In the genomic region with DNA sequence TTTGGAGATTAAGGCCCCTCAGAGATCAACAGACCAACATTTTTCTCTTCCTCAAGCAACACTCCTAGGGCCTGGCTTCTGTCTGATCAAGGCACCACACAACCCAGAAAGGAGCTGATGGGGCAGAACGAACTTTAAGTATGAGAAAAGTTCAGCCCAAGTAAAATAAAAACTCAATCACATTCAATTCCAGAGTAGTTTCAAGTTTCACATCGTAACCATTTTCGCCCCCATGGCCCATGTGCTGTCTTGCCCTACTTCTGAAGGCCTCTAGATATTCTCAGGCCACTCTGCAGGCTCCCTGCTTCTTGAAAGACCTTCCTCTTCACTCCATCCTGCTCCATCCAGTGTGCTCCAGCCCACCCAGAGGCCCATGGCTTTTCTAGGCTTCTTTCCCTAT, we compare ENCODE assay signal across 24 cellular contexts. TPM values are rescaled to one million over a fixed set of nuclear protein-coding genes. Genes with fewer than 3 reads are reported as not detected.
DNase-seq lines count a peak whose midpoint lies in the region; ATAC-seq, FAIRE-seq and TF ChIP-seq lines count a peak whose summit lies in the region.
"Had no signal": no experiment of that assay in that cellular context is flagged by ENCODE, and none has a peak within 500 bp of the region (broad histone marks: within the 10 kb centered on the region; RNA-seq: fewer than 3 reads in every experiment).

No MANE protein-coding gene starts in this region.

- H3K18ac ChIP-seq in H1 (ENCODE audit: extremely low read depth, low read length) = peak overlapping the region; percentile 61

- no peak for TF ChIP-seq POLR2A in H1 (IDR thresholded peaks at IDR 0.05; ENCODE audit: control extremely low read depth in 1 of 2, low read depth in 2 of 2, low read length in 2 of 2)

- no peaks in the 10 kb centered on the region for H4K20me1 ChIP-seq in H1 (replicated peaks in 1 of 2; ENCODE audit: control insufficient read depth in 1 of 2, insufficient read depth in 2 of 2, low read length in 2 of 2)
- H4K20me1 ChIP-seq: BLaER1 treated with 17β-estradiol and CSF1 and Interleukin-3, amounts not matched to agents 10 nM and 100 nM had no signal

- peaks cover 54% of the 10 kb centered on the region for H3K27me3 Mint-ChIP-seq in activated CD4-positive, alpha-beta memory T cell treated with anti-CD3 and anti-CD28 coated beads, Interleukin-2, amount 10 ng/mL, durations not matched to agents 7 days and 5 days

- H3K9me3 Mint-ChIP-seq in activated CD4-positive, alpha-beta memory T cell treated with anti-CD3 and anti-CD28 coated beads, Interleukin-2, amount 10 ng/mL, durations not matched to agents 7 days and 5 days = no peaks in the 10 kb centered on the region
- H3K9me3 Mint-ChIP-seq: T-cell had no signal

- H3K23me2 ChIP-seq in H1 (ENCODE audit: low read depth, low read length) = no peaks in the 10 kb centered on the region; the same call in 1 of the 2 replicates

- no peak overlapping the region for H2BK120ac ChIP-seq in H1 (replicated peaks; ENCODE audit: low read depth, low read length)

- ATAC-seq in GM21360 (IDR thresholded peaks at IDR 0.05; ENCODE audit: unreplicated experiment) (peak; percentile 63), HG02884 (IDR thresholded peaks at IDR 0.05; ENCODE audit: unreplicated experiment) (peak; percentile 78), HG03097 (IDR thresholded peaks at IDR 0.05; ENCODE audit: low FRiP score, unreplicated experiment) (no peak), HG02840 (IDR thresholded peaks at IDR 0.05; ENCODE audit: low FRiP score, unreplicated experiment) (no peak), GM19463 (IDR thresholded peaks at IDR 0.05; ENCODE audit: unreplicated experiment) (no peak)
- ATAC-seq: T-cell had no signal

- H2BK20ac ChIP-seq in H1 (ENCODE audit: low read length) = peak overlapping the region; percentile 10; the same call in 1 of the 2 replicates

- H3K4me1 Mint-ChIP-seq in activated CD4-positive, alpha-beta memory T cell treated with anti-CD3 and anti-CD28 coated beads, Interleukin-2, amount 10 ng/mL, durations not matched to agents 7 days and 5 days = peaks cover 9% of the 10 kb centered on the region

- 85% methylated on average over 3 of the region's 3 CpGs; no CpG with 5 or more reads in 1 of the 2 experiments for WGBS in H1 (ENCODE audit: extremely low coverage in 1 of 2, insufficient coverage in 1 of 2, insufficient read length in 1 of 2, insufficient replicate concordance in 2 of 2, low coverage in 1 of 2, low lambda C conversion rate in 2 of 2, missing lambda C conversion rate in 1 of 2), 2 experiments

- no peak overlapping the region for H2BK15ac ChIP-seq in H1 (ENCODE audit: low read length)

- H3K9me3 ChIP-seq in H1 (ENCODE audit: insufficient read depth in 2 of 2, low read depth in 1 of 2, low read length in 1 of 2) = peaks cover 0 to 3% of the 10 kb centered on the region in 2 experiments; a peak in 2 of 4 replicates
- H3K9me3 ChIP-seq: BLaER1 treated with 17β-estradiol and CSF1 and Interleukin-3, amounts not matched to agents 10 nM and 100 nM; SK-N-SH had no signal

- H2AFZ ChIP-seq in H1 (ENCODE audit: low read length) = no peak overlapping the region

- peak overlapping the region; percentile 22 for H4K91ac ChIP-seq in H1 (replicated peaks; ENCODE audit: insufficient read length, low read length)

- no peaks in the 10 kb centered on the region for H3K27me3 ChIP-seq in H1 (replicated peaks in 1 of 4; ENCODE audit: control insufficient read depth in 3 of 4, extremely low read depth in 1 of 4, insufficient read depth in 3 of 4, low read length in 3 of 4)
- H3K27me3 ChIP-seq: BLaER1 treated with 17β-estradiol and CSF1 and Interleukin-3, amounts not matched to agents 10 nM and 100 nM had no signal

- CTCF ChIA-PET in H1 (lab: Charles Lee; ENCODE audit: partially characterized antibody) = interaction anchor here (0.9 kb wide), 1 partner anchor 13 kb away, joined by 4 read pairs; no protein-coding TSS in a partner anchor
- CTCF ChIA-PET in activated CD4-positive, alpha-beta memory T cell treated with anti-CD3 and anti-CD28 coated beads, Interleukin-2, amount 10 ng/mL, durations not matched to agents 7 days and 5 days (lab: Charles Lee) = no interaction called here

- no peak for TF ChIP-seq EP300 in H1 (IDR thresholded peaks at IDR 0.05; ENCODE audit: borderline replicate concordance in 1 of 2, low read depth in 2 of 2, low read length in 2 of 2)

- DNase-seq in GM13977 (ENCODE audit: low spot score) (peak; percentile 14), H1 (ENCODE audit: low read depth in 1 of 2, low spot score in 2 of 2) (no peak)
- no peak for DNase-seq in activated CD4-positive, alpha-beta memory T cell treated with anti-CD3 and anti-CD28 coated beads, Interleukin-2, amount 10 ng/mL, durations not matched to agents 7 days and 5 days
- DNase-seq: DND-41; H7; NCI-H1436; NCI-H2029; NCI-H2171; NCI-H446 treated with DMSO at 0.1 percent for 48 hours; NK-92 treated with Interleukin-12 subunit alpha and Interleukin-12 subunit beta, amount 100 ng/mL, for 24 hours; SHP77; SK-N-SH; T-cell had no signal

- H4K5ac ChIP-seq in H1 (ENCODE audit: insufficient read length, low read depth, low read length) = no peak overlapping the region

- peak overlapping the region; percentile 60; the same call in 1 of the 2 replicates for H2BK5ac ChIP-seq in H1 (ENCODE audit: low read depth, low read length)

- H3K36me3 Mint-ChIP-seq in activated CD4-positive, alpha-beta memory T cell treated with anti-CD3 and anti-CD28 coated beads, Interleukin-2, amount 10 ng/mL, durations not matched to agents 7 days and 5 days (ENCODE audit: low read depth) = no peaks in the 10 kb centered on the region
- H3K36me3 Mint-ChIP-seq: T-cell had no signal

- H3K79me2 ChIP-seq in H1 (ENCODE audit: control insufficient read depth in 1 of 2, insufficient read depth in 2 of 2, low read length in 2 of 2) = no peaks in the 10 kb centered on the region

- no peak overlapping the region; a peak in 1 of 8 replicates for H3K4me3 ChIP-seq in H1 (ENCODE audit: extremely low read depth in 1 of 4, insufficient read depth in 2 of 4, low read depth in 3 of 4, low read length in 4 of 4)
- H3K4me3 ChIP-seq: BLaER1 treated with 17β-estradiol and CSF1 and Interleukin-3, amounts not matched to agents 10 nM and 100 nM had no signal

- in situ Hi-C loops in GM13977 (cut with MboI; ENCODE audit: low pct_unique_long_range_greater_than_20kb, low sequenced_read_pairs, unreplicated experiment) = no loop called here

- no peak overlapping the region for H3K14ac ChIP-seq in H1 (ENCODE audit: insufficient read length)

- H3K9ac ChIP-seq in H1 (replicated peaks in 1 of 4; ENCODE audit: extremely low read depth in 1 of 4, low read depth in 3 of 4, low read length in 3 of 4) = no peak overlapping the region; a peak in 1 of 7 replicates
- H3K9ac ChIP-seq: BLaER1 treated with 17β-estradiol and CSF1 and Interleukin-3, amounts not matched to agents 10 nM and 100 nM; SK-N-SH had no signal

- H3K56ac ChIP-seq in H1 (replicated peaks; ENCODE audit: insufficient read length, low read depth, low read length) = no peak overlapping the region

- TF ChIP-seq RAD21 in H1 (IDR thresholded peaks at IDR 0.05 in 1 of 2, conservative IDR thresholded peaks at IDR 0.05 in 1 of 2; ENCODE audit: low read depth in 2 of 2, low read length in 2 of 2) = no peak

- H4K8ac ChIP-seq in H1 (ENCODE audit: extremely low read depth, insufficient read depth, low read length) = no peak overlapping the region

- no peak for FAIRE-seq in H1 (lab: Jason Lieb, UNC)
- FAIRE-seq: G401.6, GM12891 had no signal

- peak overlapping the region; percentile 18; the same call in 1 of the 2 replicates for H2BK12ac ChIP-seq in H1 (ENCODE audit: low read depth, low read length)

- H3K4me2 ChIP-seq in H1 (ENCODE audit: insufficient read depth in 1 of 2, low read depth in 2 of 2, low read length in 2 of 2) = no peak overlapping the region
- H3K4me2 ChIP-seq: BLaER1 treated with 17β-estradiol and CSF1 and Interleukin-3, amounts not matched to agents 10 nM and 100 nM; SK-N-SH had no signal

- H3K4ac ChIP-seq in H1 (replicated peaks; ENCODE audit: insufficient read length, low read depth, low read length) = no peak overlapping the region

- H3K23ac ChIP-seq in H1 (ENCODE audit: insufficient read length) = no peak overlapping the region

- H3K36me3 ChIP-seq in H1 (ENCODE audit: control insufficient read depth in 2 of 4, insufficient read depth in 4 of 4, low read length in 3 of 4) = no peaks in the 10 kb centered on the region
- H3K36me3 ChIP-seq: BLaER1 treated with 17β-estradiol and CSF1 and Interleukin-3, amounts not matched to agents 10 nM and 100 nM had no signal

- H3K79me1 ChIP-seq in H1 (ENCODE audit: low read depth, low read length) = no peaks in the 10 kb centered on the region

- peaks cover 0 to 7% (median 3%) of the 10 kb centered on the region in 4 experiments; a peak in 3 of 7 replicates for H3K4me1 ChIP-seq in H1 (replicated peaks in 1 of 4; ENCODE audit: control insufficient read depth in 3 of 4, insufficient read depth in 4 of 4, low read length in 3 of 4)
- H3K4me1 ChIP-seq: BLaER1 treated with 17β-estradiol and CSF1 and Interleukin-3, amounts not matched to agents 10 nM and 100 nM had no signal

- peak overlapping the region; percentile 79; the same call in 1 of the 2 replicates for H3K27ac ChIP-seq in H1 (ENCODE audit: low read depth, low read length)
- H3K27ac ChIP-seq: BLaER1 treated with 17β-estradiol and CSF1 and Interleukin-3, amounts not matched to agents 10 nM and 100 nM had no signal

- POLR2A ChIA-PET in H1 (lab: Charles Lee; ENCODE audit: partially characterized antibody) = no interaction called here
- POLR2A ChIA-PET in activated CD4-positive, alpha-beta memory T cell treated with anti-CD3 and anti-CD28 coated beads, Interleukin-2, amount 10 ng/mL, durations not matched to agents 7 days and 5 days (lab: Charles Lee) = no interaction called here

- TF ChIP-seq CTCF in GM13977 (IDR thresholded peaks at IDR 0.05; ENCODE audit: extremely low read depth, insufficient read depth, missing control alignments) (no peak), H1 (IDR thresholded peaks at IDR 0.05; ENCODE audit: control extremely low read depth in 1 of 3, insufficient read depth in 1 of 3, low read depth in 1 of 3, low read length in 3 of 3) (no peak)

- H2AK5ac ChIP-seq in H1 (ENCODE audit: low read depth, low read length) = peak overlapping the region; percentile 45; the same call in 1 of the 2 replicates

- H3K27ac Mint-ChIP-seq in activated CD4-positive, alpha-beta memory T cell treated with anti-CD3 and anti-CD28 coated beads, Interleukin-2, amount 10 ng/mL, durations not matched to agents 7 days and 5 days = no peak overlapping the region
- H3K27ac Mint-ChIP-seq: T-cell had no signal

- no peak overlapping the region for H3K4me3 Mint-ChIP-seq in activated CD4-positive, alpha-beta memory T cell treated with anti-CD3 and anti-CD28 coated beads, Interleukin-2, amount 10 ng/mL, durations not matched to agents 7 days and 5 days
- H3K4me3 Mint-ChIP-seq: T-cell had no signal

RNA-seq across cellular contexts. Expression of a gene that starts 4.2 kb away (rescaled TPM):
- not detected in 2 replicates for total RNA-seq in H1 (2021; fragmentation: NEBNext Ultra II Directional; extraction: Animal tissue kit (Norgen Biotek cat#: 25700))
- not detected in 2 replicates for polyA plus RNA-seq in H1 (2011; rRNA removed)
- polyA plus RNA-seq in H1 (2011; cell fraction: cytosol; rRNA removed) = not detected
- not detected for polyA plus RNA-seq in H1 (2011; cell fraction: nucleus; rRNA removed)
- polyA plus RNA-seq in H1 (2012, experiment 1 of 2) = not detected in 4 replicates
- polyA plus RNA-seq in H1 (2012, experiment 2 of 2) = not detected
- not detected for polyA plus RNA-seq in H1 (2013, experiment 1 of 2)
- polyA plus RNA-seq in H1 (2013, experiment 2 of 2) = not detected
- polyA minus RNA-seq in H1 (2011; rRNA and poly(A)+ RNA removed) = not detected in 2 replicates
- not detected for polyA minus RNA-seq in H1 (2011; cell fraction: cytosol; rRNA and poly(A)+ RNA removed)
- not detected for polyA minus RNA-seq in H1 (2011; cell fraction: nucleus; rRNA and poly(A)+ RNA removed)
- total RNA-seq in activated CD4-positive, alpha-beta memory T cell treated with anti-CD3 and anti-CD28 coated beads, Interleukin-2, amount 10 ng/mL, durations not matched to agents 7 days and 5 days = 1 to 10 TPM; 5.5 to 6.2 TPM
- total RNA-seq: A172, HT-29, OCI-LY7, T-cell had no signal
- polyA plus RNA-seq: SK-N-SH had no signal

RNA-seq across cellular contexts. Expression of a gene that starts 53.9 kb away (rescaled TPM):
- total RNA-seq in H1 (2021; fragmentation: NEBNext Ultra II Directional; extraction: Animal tissue kit (Norgen Biotek cat#: 25700)) = not detected in 2 replicates
- 0.08 TPM in 1 of 2 replicates, not detected in the other for polyA plus RNA-seq in H1 (2011; rRNA removed)
- not detected for polyA plus RNA-seq in H1 (2011; cell fraction: cytosol; rRNA removed)
- polyA plus RNA-seq in H1 (2011; cell fraction: nucleus; rRNA removed) = not detected
- polyA plus RNA-seq in H1 (2012, experiment 1 of 2) = not detected in 4 replicates
- not detected for polyA plus RNA-seq in H1 (2012, experiment 2 of 2)
- polyA plus RNA-seq in H1 (2013, experiment 1 of 2) = not detected
- not detected for polyA plus RNA-seq in H1 (2013, experiment 2 of 2)
- polyA minus RNA-seq in H1 (2011; rRNA and poly(A)+ RNA removed) = not detected in 2 replicates
- not detected for polyA minus RNA-seq in H1 (2011; cell fraction: cytosol; rRNA and poly(A)+ RNA removed)
- polyA minus RNA-seq in H1 (2011; cell fraction: nucleus; rRNA and poly(A)+ RNA removed) = not detected
- total RNA-seq in activated CD4-positive, alpha-beta memory T cell treated with anti-CD3 and anti-CD28 coated beads, Interleukin-2, amount 10 ng/mL, durations not matched to agents 7 days and 5 days = 10 to 100 TPM; 12.6 to 13.3 TPM
- total RNA-seq: A172, H7, HT-29, OCI-LY7, T-cell had no signal
- polyA plus RNA-seq: SK-N-SH had no signal

Comparison
In these comparisons a context has a peak if more than half of its experiments do, and no peak if none do; other contexts are left out.
1. ATAC-seq: peak in GM21360 (single experiment) and HG02884 (single experiment); none in HG03097 (single experiment), HG02840 (single experiment) and GM19463 (single experiment).
2. RNA of a gene that starts 53.9 kb away (total RNA-seq): 12.6 to 13.3 TPM in activated CD4-positive, alpha-beta memory T cell treated with anti-CD3 and anti-CD28 coated beads, Interleukin-2, amount 10 ng/mL, durations not matched to agents 7 days and 5 days; not detected in H1; every median in the first group is over 10 times any median in the second.